In the genomic region with DNA sequence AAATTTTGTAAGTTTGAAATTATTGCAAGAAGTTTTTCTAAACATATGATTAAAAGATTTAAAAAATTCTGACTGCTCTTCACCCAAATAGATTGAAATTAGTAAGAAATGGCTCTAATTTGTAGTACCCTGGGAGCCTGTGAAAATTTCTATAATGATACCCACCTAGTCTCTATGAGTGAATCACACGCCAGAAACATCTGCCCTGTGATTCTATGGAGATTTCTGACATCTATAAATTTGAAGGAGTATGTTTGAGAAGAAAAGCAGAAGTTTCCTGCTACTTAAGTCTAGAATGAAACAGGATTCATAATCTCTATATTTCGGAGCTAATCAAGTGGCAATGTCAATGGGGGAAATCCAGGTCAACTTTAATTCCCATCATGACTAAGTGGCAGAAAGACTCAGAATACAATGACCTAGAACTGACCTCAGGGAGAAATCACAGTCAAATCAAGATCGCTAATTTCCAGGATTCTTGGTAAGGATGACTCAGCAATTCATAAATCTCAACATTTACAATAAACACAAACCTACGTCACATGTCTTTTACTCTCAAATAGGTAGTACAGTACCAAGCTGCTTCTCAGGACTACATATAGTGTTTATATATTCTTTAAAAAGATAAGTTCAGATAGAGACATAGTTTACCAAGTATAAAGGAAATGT, we compare ENCODE assay signal across 13 cellular contexts.
DNase-seq lines count a peak whose midpoint lies in the region; ATAC-seq and TF ChIP-seq lines count a peak whose summit lies in the region.
"Had no signal": no experiment of that assay in that cellular context is flagged by ENCODE, and none has a peak within 500 bp of the region (broad histone marks: within the 10 kb centered on the region; RNA-seq: fewer than 3 reads in every experiment).

No MANE protein-coding gene starts in this region.

- peaks cover 54% of the 10 kb centered on the region for H3K4me1 Mint-ChIP-seq in activated naive CD4-positive, alpha-beta T cell treated with anti-CD3 and anti-CD28 coated beads for 36 hours (ENCODE audit: low read depth)
- peaks cover 0 to 61% (median 4%) of the 10 kb centered on the region in 7 donors for H3K4me1 Mint-ChIP-seq in naive thymus-derived CD4-positive, alpha-beta T cell

- peaks cover 8% of the 10 kb centered on the region for H3K9me3 Mint-ChIP-seq in activated naive CD4-positive, alpha-beta T cell treated with anti-CD3 and anti-CD28 coated beads for 36 hours
- peaks cover 0 to 13% (median 0%) of the 10 kb centered on the region in 11 donors for H3K9me3 Mint-ChIP-seq in naive thymus-derived CD4-positive, alpha-beta T cell
- H3K9me3 Mint-ChIP-seq: central memory CD8-positive, alpha-beta T cell had no signal

- no peaks in the 10 kb centered on the region for H3K9me3 ChIP-seq in left lung
- no peaks in the 10 kb centered on the region for H3K9me3 ChIP-seq in naive thymus-derived CD4-positive, alpha-beta T cell (ENCODE audit: control insufficient read depth in 2 of 3, low read length in 3 of 3)
- H3K9me3 ChIP-seq: stomach had no signal

- peaks cover 7% of the 10 kb centered on the region for H3K27me3 Mint-ChIP-seq in activated naive CD4-positive, alpha-beta T cell treated with anti-CD3 and anti-CD28 coated beads for 36 hours (ENCODE audit: low read depth)
- H3K27me3 Mint-ChIP-seq in naive thymus-derived CD4-positive, alpha-beta T cell: peaks cover 0 to 18% (median 10%) of the 10 kb centered on the region in 5 donors

- no peak for DNase-seq in activated naive CD4-positive, alpha-beta T cell treated with anti-CD3 and anti-CD28 coated beads for 36 hours
- no peak for DNase-seq in activated naive CD4-positive, alpha-beta T cell (lab: John Stamatoyannopoulos, UW)
- DNase-seq in M059J (ENCODE audit: low read depth): peak; percentile 87
- DNase-seq in brain microvascular endothelial cell: peak; percentile 53
- DNase-seq in stimulated activated naive CD8-positive, alpha-beta T cell treated with anti-CD3 and anti-CD28 coated beads, Interleukin-15, Interleukin-2, amounts not matched to agents 100 U/mL and 50 U/mL, for 24 hours: no peak
- no peak for DNase-seq in left lung
- no peak for DNase-seq in naive thymus-derived CD4-positive, alpha-beta T cell
- DNase-seq: activated CD4-positive, alpha-beta T cell treated with anti-CD3 and anti-CD28 coated beads for 4 hours; NCI-H1092 treated with DMSO at 0.1 percent for 48 hours; stimulated activated CD4-positive, alpha-beta T cell treated with anti-CD3 and anti-CD28 coated beads, Interleukin-12 subunit alpha, Interleukin-12 subunit beta, amount 100 ng/mL, for 4 hours; stomach had no signal

- CTCF ChIA-PET in activated naive CD4-positive, alpha-beta T cell treated with anti-CD3 and anti-CD28 coated beads for 36 hours (lab: Charles Lee): interaction anchor here (1.0 to 1.8 kb wide), 7 partner anchors 19 to 299 kb away, joined by 3 to 9 read pairs (median 4); no protein-coding TSS in a partner anchor
- CTCF ChIA-PET in naive thymus-derived CD4-positive, alpha-beta T cell (lab: Charles Lee): no interaction called here

- H3K36me3 ChIP-seq in brain microvascular endothelial cell (replicated peaks) (no peaks in the 10 kb centered on the region), left lung (no peaks in the 10 kb centered on the region)
- H3K36me3 ChIP-seq in naive thymus-derived CD4-positive, alpha-beta T cell (ENCODE audit: control insufficient read depth in 2 of 3, insufficient read depth in 3 of 3, low read length in 3 of 3): no peaks in the 10 kb centered on the region
- H3K36me3 ChIP-seq: stomach had no signal

- POLR2A ChIA-PET in naive thymus-derived CD4-positive, alpha-beta T cell (lab: Charles Lee): no interaction called here

- in situ Hi-C loops in brain microvascular endothelial cell (cut with HindIII; ENCODE audit: low pct_ligation_motif_present, low sequenced_read_pairs): no loop called here

- no peak overlapping the region for H3K4me3 ChIP-seq in brain microvascular endothelial cell (ENCODE audit: low read depth, low read length)
- H3K4me3 ChIP-seq in left lung: no peak overlapping the region
- no peak overlapping the region for H3K4me3 ChIP-seq in naive thymus-derived CD4-positive, alpha-beta T cell (ENCODE audit: low read length)
- H3K4me3 ChIP-seq: stomach had no signal

- TF ChIP-seq CTCF in brain microvascular endothelial cell (IDR thresholded peaks at IDR 0.05; ENCODE audit: low read depth, low read length, missing control alignments) (no peak), left lung (IDR thresholded peaks at IDR 0.05) (no peak)

- H3K27ac ChIP-seq in brain microvascular endothelial cell (peak overlapping the region; percentile 46), left lung (no peak overlapping the region)
- H3K27ac ChIP-seq in naive thymus-derived CD4-positive, alpha-beta T cell (ENCODE audit: low read depth, low read length): no peak overlapping the region
- H3K27ac ChIP-seq: stomach had no signal

- peaks cover 0 to 9% of the 10 kb centered on the region in 2 donors for H3K4me1 ChIP-seq in left lung
- H3K4me1 ChIP-seq in naive thymus-derived CD4-positive, alpha-beta T cell (ENCODE audit: control insufficient read depth in 2 of 2, insufficient read depth in 2 of 2, low read length in 2 of 2): peaks cover 0 to 8% of the 10 kb centered on the region in 2 donors
- H3K4me1 ChIP-seq: stomach had no signal

- H3K36me3 Mint-ChIP-seq in activated naive CD4-positive, alpha-beta T cell treated with anti-CD3 and anti-CD28 coated beads for 36 hours (ENCODE audit: low read depth): peaks cover 4% of the 10 kb centered on the region
- H3K36me3 Mint-ChIP-seq in naive thymus-derived CD4-positive, alpha-beta T cell: peaks cover 0 to 31% (median 0%) of the 10 kb centered on the region in 5 donors

- no peaks in the 10 kb centered on the region for H3K27me3 ChIP-seq in brain microvascular endothelial cell (replicated peaks)
- H3K27me3 ChIP-seq in left lung: no peaks in the 10 kb centered on the region
- H3K27me3 ChIP-seq in naive thymus-derived CD4-positive, alpha-beta T cell (ENCODE audit: control insufficient read depth in 2 of 2, insufficient read depth in 2 of 2, low read length in 2 of 2): no peaks in the 10 kb centered on the region
- H3K27me3 ChIP-seq: stomach had no signal

- peak; percentile 29 for ATAC-seq in stimulated activated naive CD8-positive, alpha-beta T cell treated with anti-CD3 and anti-CD28 coated beads, Interleukin-15, Interleukin-2, amounts not matched to agents 100 U/mL and 50 U/mL, for 24 hours
- no peak for ATAC-seq in left lung
- ATAC-seq in HG02588 (IDR thresholded peaks at IDR 0.05; ENCODE audit: unreplicated experiment): no peak
- ATAC-seq in naive thymus-derived CD4-positive, alpha-beta T cell: no peak

- H3K4me3 Mint-ChIP-seq in activated naive CD4-positive, alpha-beta T cell treated with anti-CD3 and anti-CD28 coated beads for 36 hours: no peak overlapping the region
- peak overlapping the region in 1 of 10 donors; percentile 22 for H3K4me3 Mint-ChIP-seq in naive thymus-derived CD4-positive, alpha-beta T cell
- H3K4me3 Mint-ChIP-seq: central memory CD8-positive, alpha-beta T cell had no signal

- H3K27ac Mint-ChIP-seq in activated naive CD4-positive, alpha-beta T cell treated with anti-CD3 and anti-CD28 coated beads for 36 hours: peak overlapping the region; percentile 84
- peak overlapping the region in 1 of 9 donors; percentile 58 for H3K27ac Mint-ChIP-seq in naive thymus-derived CD4-positive, alpha-beta T cell

- intact Hi-C loops in activated naive CD4-positive, alpha-beta T cell treated with anti-CD3 and anti-CD28 coated beads for 36 hours (cut with micrococcal nuclease): loop anchor here (1.0 to 2.0 kb wide), 6 partner anchors 168 to 297 kb away; no protein-coding TSS in a partner anchor
- intact Hi-C loops in left lung (cut with DNase I): no loop called here
- intact Hi-C loops in naive thymus-derived CD4-positive, alpha-beta T cell (cut with micrococcal nuclease): no loop called here

Comparison
In these comparisons a context has a peak if more than half of its experiments do, and no peak if none do; other contexts are left out.
1. DNase-seq: peak in M059J (single experiment) and brain microvascular endothelial cell (single experiment); none in activated naive CD4-positive, alpha-beta T cell treated with anti-CD3 and anti-CD28 coated beads for 36 hours (single experiment), activated naive CD4-positive, alpha-beta T cell (0 of 4), stimulated activated naive CD8-positive, alpha-beta T cell treated with anti-CD3 and anti-CD28 coated beads, Interleukin-15, Interleukin-2, amounts not matched to agents 100 U/mL and 50 U/mL, for 24 hours (single experiment), left lung (0 of 2) and naive thymus-derived CD4-positive, alpha-beta T cell (0 of 9).